ENCODE assay signal across 34 cellular contexts in genomic region chr22:30566125-30566524, GRCh38. TPM values are rescaled to one million over a fixed set of nuclear protein-coding genes. Genes with fewer than 3 reads are reported as not detected.
DNase-seq lines count a peak whose midpoint lies in the region; ATAC-seq and TF ChIP-seq lines count a peak whose summit lies in the region.
"Had no signal": no experiment of that assay in that cellular context is flagged by ENCODE, and none has a peak within 500 bp of the region (broad histone marks: within the 10 kb centered on the region; RNA-seq: fewer than 3 reads in every experiment).

No MANE protein-coding gene starts in this region.

- 56% methylated on average over 7 of the region's 7 CpGs for WGBS in hepatocyte (ENCODE audit: low lambda C conversion rate, missing lambda C conversion rate)

- peak overlapping the region; percentile 7 for H3K4me2 ChIP-seq in hepatocyte

- H3K4me3 Mint-ChIP-seq in nephron progenitor cell: no peak overlapping the region
- H3K4me3 Mint-ChIP-seq: activated CD4-positive, alpha-beta memory T cell treated with anti-CD3 and anti-CD28 coated beads for 36 hours; activated T-helper 1 cell treated with anti-CD3 and anti-CD28 coated beads, Interleukin-12 subunit alpha, Interleukin-12 subunit beta, Interleukin-2, Interleukin-4 antibody, amounts not matched to agents 30 ng/mL and 10 ng/mL and 1 ng/mL, durations not matched to agents 14 hours and 24 hours and 36 hours; effector memory CD8-positive, alpha-beta T cell had no signal

- in situ Hi-C loops in ACHN (cut with HindIII; ENCODE audit: low pct_ligation_motif_present, low pct_unique_long_range_greater_than_20kb, low sequenced_read_pairs): no loop called here

- H3K4me1 ChIP-seq in Peyer's patch (peaks cover 0 to 38% (median 3%) of the 10 kb centered on the region in 4 donors), hepatocyte (ENCODE audit: insufficient read depth) (peaks cover 7% of the 10 kb centered on the region)
- H3K4me1 ChIP-seq: heart right ventricle, prostate gland, SJCRH30 had no signal

- no peaks in the 10 kb centered on the region for H3K36me3 Mint-ChIP-seq in nephron progenitor cell (ENCODE audit: low read depth)
- H3K36me3 Mint-ChIP-seq: activated CD4-positive, alpha-beta memory T cell treated with anti-CD3 and anti-CD28 coated beads for 36 hours had no signal

- peaks cover 15% of the 10 kb centered on the region for H3K27me3 Mint-ChIP-seq in nephron progenitor cell (ENCODE audit: low read depth, poor library complexity)
- H3K27me3 Mint-ChIP-seq: activated CD4-positive, alpha-beta memory T cell treated with anti-CD3 and anti-CD28 coated beads for 36 hours had no signal

- H3K79me2 ChIP-seq in hepatocyte: peaks cover 5% of the 10 kb centered on the region

- no peaks in the 10 kb centered on the region for H3K9me3 Mint-ChIP-seq in nephron progenitor cell
- H3K9me3 Mint-ChIP-seq: activated CD4-positive, alpha-beta memory T cell treated with anti-CD3 and anti-CD28 coated beads for 36 hours; activated T-helper 1 cell treated with anti-CD3 and anti-CD28 coated beads, Interleukin-12 subunit alpha, Interleukin-12 subunit beta, Interleukin-2, Interleukin-4 antibody, amounts not matched to agents 30 ng/mL and 10 ng/mL and 1 ng/mL, durations not matched to agents 14 hours and 24 hours and 36 hours had no signal

- H3K36me3 ChIP-seq in Peyer's patch (no peaks in the 10 kb centered on the region), hepatocyte (replicated peaks; ENCODE audit: insufficient read depth, low read depth) (no peaks in the 10 kb centered on the region)
- H3K36me3 ChIP-seq: brain microvascular endothelial cell, heart right ventricle, neutrophil, prostate gland, SJCRH30 had no signal

- H3K27me3 ChIP-seq in Peyer's patch: no peaks in the 10 kb centered on the region
- no peaks in the 10 kb centered on the region for H3K27me3 ChIP-seq in hepatocyte
- H3K27me3 ChIP-seq: brain microvascular endothelial cell, SJCRH30 had no signal

- no peaks in the 10 kb centered on the region for H3K9me3 ChIP-seq in Peyer's patch
- no peaks in the 10 kb centered on the region for H3K9me3 ChIP-seq in hepatocyte (ENCODE audit: low read depth)
- H3K9me3 ChIP-seq: heart right ventricle, neutrophil, prostate gland, SJCRH30 had no signal

- H4K20me1 ChIP-seq in hepatocyte (ENCODE audit: insufficient read depth, poor library complexity, severe bottlenecking): no peaks in the 10 kb centered on the region

- peak in 1 of 2 donors; percentile 58 for TF ChIP-seq POLR2A in Peyer's patch (IDR thresholded peaks at IDR 0.05)

- no peaks in the 10 kb centered on the region for H3K9me2 ChIP-seq in hepatocyte (replicated peaks; ENCODE audit: insufficient read depth)

- peak overlapping the region; percentile 51 for H3K27ac Mint-ChIP-seq in nephron progenitor cell
- H3K27ac Mint-ChIP-seq: activated CD4-positive, alpha-beta memory T cell treated with anti-CD3 and anti-CD28 coated beads for 36 hours; activated T-helper 1 cell treated with anti-CD3 and anti-CD28 coated beads, Interleukin-12 subunit alpha, Interleukin-12 subunit beta, Interleukin-2, Interleukin-4 antibody, amounts not matched to agents 30 ng/mL and 10 ng/mL and 1 ng/mL, durations not matched to agents 14 hours and 24 hours and 36 hours; effector memory CD8-positive, alpha-beta T cell had no signal

- H3K4me1 Mint-ChIP-seq in nephron progenitor cell: peaks cover 19% of the 10 kb centered on the region

- DNase-seq in ACHN (peak; percentile 78), Peyer's patch (peak in 2 of 3 donors; percentile 81 to 89), hepatocyte (ENCODE audit: low spot score) (peak; percentile 82), nephron progenitor cell (no peak), NCI-H1417 treated with DMSO at 0.1 percent for 48 hours (lab: John Stamatoyannopoulos, UW) (no peak), T1000 (lab: John Stamatoyannopoulos, UW) (no peak), cortex of kidney (lab: John Stamatoyannopoulos, UW) (no peak)
- DNase-seq: activated CD4-positive, alpha-beta memory T cell treated with anti-CD3 and anti-CD28 coated beads for 36 hours; activated CD4-positive, CD25-positive, alpha-beta regulatory T cell treated with anti-CD3 and anti-CD28 coated beads, Interleukin-2, amount 50 U/mL, for 72 hours; activated CD8-positive, alpha-beta memory T cell treated with anti-CD3 and anti-CD28 coated beads, Interleukin-2, amount 50 U/mL, for 4 hours; activated naive CD4-positive, alpha-beta T cell treated with anti-CD3 and anti-CD28 coated beads, Interleukin-2, amount 50 U/mL, for 16 hours; amniotic stem cell; brain microvascular endothelial cell; DMS79; effector memory CD8-positive, alpha-beta T cell; GDM1; heart right ventricle; kidney glomerular epithelial cell; mammary epithelial cell; NCI-H187; NCI-H69; SJCRH30; stimulated activated naive CD8-positive, alpha-beta T cell treated with anti-CD3 and anti-CD28 coated beads, Interleukin-15, Interleukin-2, amounts not matched to agents 100 U/mL and 50 U/mL, for 24 hours; T-helper 1 cell had no signal

- H3K4me3 ChIP-seq in Peyer's patch (no peak overlapping the region), hepatocyte (no peak overlapping the region)
- H3K4me3 ChIP-seq: heart right ventricle, prostate gland, SJCRH30 had no signal

- no peak for ATAC-seq in GM21825 (IDR thresholded peaks at IDR 0.05; ENCODE audit: unreplicated experiment)
- ATAC-seq: effector memory CD8-positive, alpha-beta T cell; heart right ventricle; Panc1; stimulated activated naive CD8-positive, alpha-beta T cell treated with anti-CD3 and anti-CD28 coated beads, Interleukin-15, Interleukin-2, amounts not matched to agents 100 U/mL and 50 U/mL, for 24 hours had no signal

- TF ChIP-seq CTCF in Peyer's patch (IDR thresholded peaks at IDR 0.05) (no peak), hepatocyte (IDR thresholded peaks at IDR 0.05; ENCODE audit: poor library complexity) (no peak), nephron progenitor cell (IDR thresholded peaks at IDR 0.05) (no peak)

- H3K27ac ChIP-seq in Peyer's patch: peak overlapping the region in 3 of 4 donors; percentile 40 to 81 (median 81)
- peak overlapping the region; percentile 76 for H3K27ac ChIP-seq in hepatocyte
- H3K27ac ChIP-seq: brain microvascular endothelial cell, heart right ventricle, HL-60, neutrophil, prostate gland, SJCRH30 had no signal

- H2AFZ ChIP-seq in hepatocyte: no peak overlapping the region

RNA-seq across cellular contexts. Expression of gene GAL3ST1, which starts 8.3 kb away (rescaled TPM):
- total RNA-seq in Peyer's patch (10 to 100 TPM; 19.0 to 98.5 (median 57.2) TPM), hepatocyte (11.4 and 13.0 TPM in 2 replicates)
- 17.1 and 25.5 TPM in 2 replicates for polyA plus RNA-seq in hepatocyte
- total RNA-seq: activated CD4-positive, alpha-beta memory T cell treated with anti-CD3 and anti-CD28 coated beads for 36 hours; activated T-helper 1 cell treated with anti-CD3 and anti-CD28 coated beads, Interleukin-12 subunit alpha, Interleukin-12 subunit beta, Interleukin-2, Interleukin-4 antibody, amounts not matched to agents 30 ng/mL and 10 ng/mL and 1 ng/mL, durations not matched to agents 14 hours and 24 hours and 36 hours; fibroblast of villous mesenchyme; LHCN-M2; mammary epithelial cell; myocyte; SJCRH30 had no signal
- polyA plus RNA-seq: BJ, mammary epithelial cell had no signal

RNA-seq across cellular contexts. Expression of gene SEC14L6, which starts 19.6 kb away (rescaled TPM):
- under 1 TPM in 1 of 4 donors, not detected in 3; 0.27 TPM for total RNA-seq in Peyer's patch
- total RNA-seq in hepatocyte: 0.07 and 0.36 TPM in 2 replicates
- 0.39 TPM in 1 of 2 replicates, not detected in the other for polyA plus RNA-seq in hepatocyte
- total RNA-seq: activated T-helper 1 cell treated with anti-CD3 and anti-CD28 coated beads, Interleukin-12 subunit alpha, Interleukin-12 subunit beta, Interleukin-2, Interleukin-4 antibody, amounts not matched to agents 30 ng/mL and 10 ng/mL and 1 ng/mL, durations not matched to agents 14 hours and 24 hours and 36 hours; fibroblast of villous mesenchyme; LHCN-M2; myocyte; SJCRH30 had no signal
- polyA plus RNA-seq: heart right ventricle had no signal

RNA-seq across cellular contexts. Expression of gene PES1, which starts 25.6 kb away (rescaled TPM):
- total RNA-seq in Peyer's patch (10 to 100 TPM; 28.4 to 49.5 (median 38.4) TPM), hepatocyte (42.4 and 45.8 TPM in 2 replicates)
- polyA plus RNA-seq in hepatocyte: 54.7 and 59.5 TPM in 2 replicates

RNA-seq across cellular contexts. Expression of gene TCN2, which starts 40.8 kb away (rescaled TPM):
- total RNA-seq in Peyer's patch (100 to 1,000 TPM in 3 of 4 donors, 10 to 100 TPM in 1; 17.3 to 248 (median 186) TPM), hepatocyte (26.2 and 28.8 TPM in 2 replicates)
- 35.5 and 39.3 TPM in 2 replicates for polyA plus RNA-seq in hepatocyte

Comparison
In these comparisons a context has a peak if more than half of its experiments do, and no peak if none do; other contexts are left out.
1. DNase-seq: peak in ACHN (single experiment), Peyer's patch (2 of 3) and hepatocyte (single experiment); none in nephron progenitor cell (single experiment), NCI-H1417 treated with DMSO at 0.1 percent for 48 hours (single experiment), T1000 (single experiment) and cortex of kidney (single experiment).